Comparison of ENCODE assay signal across 1 cellular context in the genomic region with DNA sequence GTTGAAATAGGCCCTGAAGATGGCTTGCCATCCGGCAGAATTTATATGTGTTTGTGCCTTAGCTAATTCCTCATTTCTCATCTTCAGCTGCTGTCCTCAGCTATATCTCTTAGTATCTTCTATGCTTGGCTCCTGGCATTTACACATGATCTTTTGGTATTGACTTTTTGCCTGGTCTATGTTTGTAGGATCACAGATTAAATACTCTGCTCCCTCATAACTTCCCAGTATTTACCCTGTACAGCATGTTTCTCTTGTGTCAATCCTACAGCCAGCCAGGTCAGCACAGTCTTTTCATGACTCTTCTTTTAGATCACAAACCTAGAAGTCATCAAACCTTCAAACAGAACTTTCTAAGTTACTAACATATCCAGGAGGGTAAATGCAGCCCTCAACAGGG.
TF ChIP-seq lines count a peak whose summit lies in the region.

No MANE protein-coding gene starts in this region.

TF ChIP-seq in HepG2, 621 proteins besides CTCF, POLR2A, EP300 and RAD21 (continued from another document):
- TF ChIP-seq, protein P1, sequence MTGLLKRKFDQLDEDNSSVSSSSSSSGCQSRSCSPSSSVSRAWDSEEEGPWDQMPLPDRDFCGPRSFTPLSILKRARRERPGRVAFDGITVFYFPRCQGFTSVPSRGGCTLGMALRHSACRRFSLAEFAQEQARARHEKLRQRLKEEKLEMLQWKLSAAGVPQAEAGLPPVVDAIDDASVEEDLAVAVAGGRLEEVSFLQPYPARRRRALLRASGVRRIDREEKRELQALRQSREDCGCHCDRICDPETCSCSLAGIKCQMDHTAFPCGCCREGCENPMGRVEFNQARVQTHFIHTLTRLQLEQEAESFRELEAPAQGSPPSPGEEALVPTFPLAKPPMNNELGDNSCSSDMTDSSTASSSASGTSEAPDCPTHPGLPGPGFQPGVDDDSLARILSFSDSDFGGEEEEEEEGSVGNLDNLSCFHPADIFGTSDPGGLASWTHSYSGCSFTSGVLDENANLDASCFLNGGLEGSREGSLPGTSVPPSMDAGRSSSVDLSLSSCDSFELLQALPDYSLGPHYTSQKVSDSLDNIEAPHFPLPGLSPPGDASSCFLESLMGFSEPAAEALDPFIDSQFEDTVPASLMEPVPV (CRISPR knock-in tag; IDR thresholded peaks at IDR 0.05): no peak
- TF ChIP-seq ZNF652 (CRISPR knock-in tag; IDR thresholded peaks at IDR 0.05; ENCODE audit: borderline replicate concordance, low read depth) (no peak), RBAK (CRISPR knock-in tag; IDR thresholded peaks at IDR 0.05) (no peak), ATF1 (CRISPR knock-in tag; IDR thresholded peaks at IDR 0.05) (no peak), ZNF607 (CRISPR knock-in tag; IDR thresholded peaks at IDR 0.05; ENCODE audit: borderline replicate concordance) (no peak), HOXA9 (CRISPR knock-in tag; IDR thresholded peaks at IDR 0.05; ENCODE audit: borderline replicate concordance) (no peak), ZNF383 (CRISPR knock-in tag; IDR thresholded peaks at IDR 0.05; ENCODE audit: borderline replicate concordance) (no peak), FOXJ3 (CRISPR knock-in tag; IDR thresholded peaks at IDR 0.05; ENCODE audit: borderline replicate concordance) (no peak), ZNF577 (CRISPR knock-in tag; IDR thresholded peaks at IDR 0.05; ENCODE audit: borderline replicate concordance, low read depth) (no peak), RXRB (CRISPR knock-in tag; IDR thresholded peaks at IDR 0.05; ENCODE audit: borderline replicate concordance) (no peak), ZNF260 (CRISPR knock-in tag; IDR thresholded peaks at IDR 0.05; ENCODE audit: borderline replicate concordance, low read depth) (no peak), ISX (CRISPR knock-in tag; conservative IDR thresholded peaks at IDR 0.05) (no peak), YY1 (IDR thresholded peaks at IDR 0.05; ENCODE audit: insufficient read depth, insufficient replicate concordance, low read depth, low read length) (no peak), FOXA3 (CRISPR knock-in tag; IDR thresholded peaks at IDR 0.05) (0 out of 2 replicates have a peak, but pooled peaks have one; percentile 22), MAFK (conservative IDR thresholded peaks at IDR 0.05 in 1 of 2, IDR thresholded peaks at IDR 0.05 in 1 of 2; ENCODE audit: low read length in 2 of 2) (no peak), ZSCAN22 (CRISPR knock-in tag; IDR thresholded peaks at IDR 0.05) (no peak), CREB1 (IDR thresholded peaks at IDR 0.05) (no peak), CREB1 (CRISPR knock-in tag; IDR thresholded peaks at IDR 0.05) (no peak), RBM22 (optimal IDR thresholded peaks at IDR 0.05; ENCODE audit: low read length) (no peak), SP2 (CRISPR knock-in tag; IDR thresholded peaks at IDR 0.05) (no peak), MLLT10 (CRISPR knock-in tag; IDR thresholded peaks at IDR 0.05) (no peak), XBP1 (CRISPR knock-in tag; IDR thresholded peaks at IDR 0.05) (no peak), GTF3A (CRISPR knock-in tag; conservative IDR thresholded peaks at IDR 0.05) (no peak), MBNL3 (CRISPR knock-in tag; conservative IDR thresholded peaks at IDR 0.05) (no peak), DR1 (CRISPR knock-in tag; IDR thresholded peaks at IDR 0.05) (no peak)
- TF ChIP-seq, protein P2, sequence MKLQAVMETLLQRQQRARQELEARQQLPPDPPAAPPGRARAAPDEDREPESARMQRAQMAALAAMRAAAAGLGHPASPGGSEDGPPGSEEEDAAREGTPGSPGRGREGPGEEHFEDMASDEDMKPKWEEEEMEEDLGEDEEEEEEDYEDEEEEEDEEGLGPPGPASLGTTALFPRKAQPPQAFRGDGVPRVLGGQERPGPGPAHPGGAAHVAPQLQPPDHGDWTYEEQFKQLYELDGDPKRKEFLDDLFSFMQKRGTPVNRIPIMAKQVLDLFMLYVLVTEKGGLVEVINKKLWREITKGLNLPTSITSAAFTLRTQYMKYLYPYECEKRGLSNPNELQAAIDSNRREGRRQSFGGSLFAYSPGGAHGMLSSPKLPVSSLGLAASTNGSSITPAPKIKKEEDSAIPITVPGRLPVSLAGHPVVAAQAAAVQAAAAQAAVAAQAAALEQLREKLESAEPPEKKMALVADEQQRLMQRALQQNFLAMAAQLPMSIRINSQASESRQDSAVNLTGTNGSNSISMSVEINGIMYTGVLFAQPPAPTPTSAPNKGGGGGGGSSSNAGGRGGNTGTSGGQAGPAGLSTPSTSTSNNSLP (IDR thresholded peaks at IDR 0.05; ENCODE audit: low read depth, low read length): peak; percentile 31; the same call in 1 of the 2 replicates
TF ChIP-seq in HepG2: peak in this region for 10.
